ENCODE assay signal across 1 cellular context in the genomic region with DNA sequence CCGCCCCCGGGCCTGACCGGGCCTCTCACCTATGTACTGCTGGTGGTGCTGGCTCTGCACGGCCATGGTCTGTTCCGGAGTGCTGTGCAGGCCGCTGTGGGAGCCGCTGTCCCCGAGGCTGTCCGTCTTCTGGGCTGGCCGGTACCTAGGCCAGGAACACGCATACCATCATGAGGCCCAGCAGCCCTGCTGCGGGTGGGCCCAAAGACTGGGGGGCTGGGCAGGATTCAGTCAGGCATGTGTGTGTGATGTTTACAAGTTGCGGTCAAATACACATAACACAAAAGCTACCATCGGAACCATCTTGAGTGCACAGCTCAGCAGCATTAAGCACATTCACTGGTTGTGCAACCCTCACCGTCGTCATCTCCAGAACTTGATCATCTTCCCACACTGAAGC.
TF ChIP-seq lines count a peak whose summit lies in the region.

No MANE protein-coding gene starts in this region.

TF ChIP-seq in IMR-90, 13 proteins besides CTCF, POLR2A, EP300 and RAD21:
- TF ChIP-seq, protein P1, sequence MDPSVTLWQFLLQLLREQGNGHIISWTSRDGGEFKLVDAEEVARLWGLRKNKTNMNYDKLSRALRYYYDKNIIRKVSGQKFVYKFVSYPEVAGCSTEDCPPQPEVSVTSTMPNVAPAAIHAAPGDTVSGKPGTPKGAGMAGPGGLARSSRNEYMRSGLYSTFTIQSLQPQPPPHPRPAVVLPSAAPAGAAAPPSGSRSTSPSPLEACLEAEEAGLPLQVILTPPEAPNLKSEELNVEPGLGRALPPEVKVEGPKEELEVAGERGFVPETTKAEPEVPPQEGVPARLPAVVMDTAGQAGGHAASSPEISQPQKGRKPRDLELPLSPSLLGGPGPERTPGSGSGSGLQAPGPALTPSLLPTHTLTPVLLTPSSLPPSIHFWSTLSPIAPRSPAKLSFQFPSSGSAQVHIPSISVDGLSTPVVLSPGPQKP (IDR thresholded peaks at IDR 0.05; ENCODE audit: borderline replicate concordance, low read depth, low read length) = no peak
- TF ChIP-seq CEBPB (IDR thresholded peaks at IDR 0.05; ENCODE audit: low read depth, low read length) (0 out of 2 replicates have a peak, but pooled peaks have one; percentile 2), SMC3 (IDR thresholded peaks at IDR 0.05; ENCODE audit: low read depth, low read length) (no peak), BHLHE40 (IDR thresholded peaks at IDR 0.05; ENCODE audit: low read depth, low read length) (no peak)
- TF ChIP-seq, protein P2, sequence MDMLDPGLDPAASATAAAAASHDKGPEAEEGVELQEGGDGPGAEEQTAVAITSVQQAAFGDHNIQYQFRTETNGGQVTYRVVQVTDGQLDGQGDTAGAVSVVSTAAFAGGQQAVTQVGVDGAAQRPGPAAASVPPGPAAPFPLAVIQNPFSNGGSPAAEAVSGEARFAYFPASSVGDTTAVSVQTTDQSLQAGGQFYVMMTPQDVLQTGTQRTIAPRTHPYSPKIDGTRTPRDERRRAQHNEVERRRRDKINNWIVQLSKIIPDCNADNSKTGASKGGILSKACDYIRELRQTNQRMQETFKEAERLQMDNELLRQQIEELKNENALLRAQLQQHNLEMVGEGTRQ (IDR thresholded peaks at IDR 0.05; ENCODE audit: low read depth, low read length) = no peak
